ENCODE assay signal across 1 cellular context in the genomic region with DNA sequence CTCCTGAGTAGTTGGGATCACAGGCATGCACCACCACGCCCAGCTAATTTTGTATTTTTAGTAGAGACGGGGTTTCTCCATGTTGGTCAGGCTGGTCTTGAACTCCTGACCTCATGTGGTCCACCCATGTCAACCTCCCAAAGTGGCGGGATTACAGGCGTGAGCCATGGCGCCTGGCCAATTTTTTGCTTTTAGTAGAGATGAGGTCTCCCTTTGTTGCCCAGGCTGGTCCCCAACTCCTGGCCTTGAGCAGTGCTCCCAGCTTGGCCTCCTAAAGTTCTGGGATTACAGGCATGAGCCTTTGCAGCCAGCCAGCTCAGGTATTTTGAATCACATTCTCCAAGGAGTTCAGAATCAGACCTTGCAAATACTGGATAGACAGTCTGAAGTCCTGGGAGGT.
TF ChIP-seq lines count a peak whose summit lies in the region.

No MANE protein-coding gene starts in this region.

TF ChIP-seq in HepG2, 621 proteins besides CTCF, POLR2A, EP300 and RAD21:
- peak; percentile 90 for TF ChIP-seq ZNF263 (CRISPR knock-in tag; IDR thresholded peaks at IDR 0.05)
- TF ChIP-seq, protein P1, sequence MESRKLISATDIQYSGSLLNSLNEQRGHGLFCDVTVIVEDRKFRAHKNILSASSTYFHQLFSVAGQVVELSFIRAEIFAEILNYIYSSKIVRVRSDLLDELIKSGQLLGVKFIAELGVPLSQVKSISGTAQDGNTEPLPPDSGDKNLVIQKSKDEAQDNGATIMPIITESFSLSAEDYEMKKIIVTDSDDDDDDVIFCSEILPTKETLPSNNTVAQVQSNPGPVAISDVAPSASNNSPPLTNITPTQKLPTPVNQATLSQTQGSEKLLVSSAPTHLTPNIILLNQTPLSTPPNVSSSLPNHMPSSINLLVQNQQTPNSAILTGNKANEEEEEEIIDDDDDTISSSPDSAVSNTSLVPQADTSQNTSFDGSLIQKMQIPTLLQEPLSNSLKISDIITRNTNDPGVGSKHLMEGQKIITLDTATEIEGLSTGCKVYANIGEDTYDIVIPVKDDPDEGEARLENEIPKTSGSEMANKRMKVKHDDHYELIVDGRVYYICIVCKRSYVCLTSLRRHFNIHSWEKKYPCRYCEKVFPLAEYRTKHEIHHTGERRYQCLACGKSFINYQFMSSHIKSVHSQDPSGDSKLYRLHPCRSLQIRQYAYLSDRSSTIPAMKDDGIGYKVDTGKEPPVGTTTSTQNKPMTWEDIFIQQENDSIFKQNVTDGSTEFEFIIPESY (CRISPR knock-in tag; IDR thresholded peaks at IDR 0.05), result peak; percentile 92
TF ChIP-seq in HepG2: peak in this region for 2; not testable (repeated sequence) for 619.
